ENCODE assay signal across 8 cellular contexts in genomic region chr17:42288078-42288984, GRCh38. TPM values are rescaled to one million over a fixed set of nuclear protein-coding genes. Genes with fewer than 3 reads are reported as not detected.
DNase-seq lines count a peak whose midpoint lies in the region; ATAC-seq and TF ChIP-seq lines count a peak whose summit lies in the region.

STAT5A (plus strand) TSS chr17:42288498; CDS start chr17:42289412, 914 bp downstream.

- TF ChIP-seq CTCF in heart right ventricle (IDR thresholded peaks at IDR 0.05) (peak in 1 of 9 donors; percentile 9), upper lobe of left lung (IDR thresholded peaks at IDR 0.05) (peak in 1 of 6 experiments; percentile 32)

- H3K9me3 ChIP-seq in heart right ventricle (no peaks in the 10 kb centered on the region), upper lobe of left lung (no peaks in the 10 kb centered on the region)

- peak in 3 of 4 donors; percentile 77 to 95 (median 85) for TF ChIP-seq POLR2A in upper lobe of left lung (IDR thresholded peaks at IDR 0.05)

- ATAC-seq in HG03565 (IDR thresholded peaks at IDR 0.05; ENCODE audit: unreplicated experiment): peak; percentile 35
- peak; percentile 85 to 95 (median 92) for ATAC-seq in heart right ventricle
- peak; percentile 92 to 95 for ATAC-seq in upper lobe of left lung (ENCODE audit: low FRiP score in 2 of 2)

- H3K4me3 ChIP-seq in heart right ventricle (peak within 1 kb of the TSS; percentile 50 to 83 (median 66)), upper lobe of left lung (peak within 1 kb of the TSS; percentile 49 to 86 (median 64))

- peak in 1 of 4 donors; percentile 21 for TF ChIP-seq EP300 in upper lobe of left lung (IDR thresholded peaks at IDR 0.05)

- H3K27me3 ChIP-seq in heart right ventricle (no peaks in the 10 kb centered on the region), upper lobe of left lung (no peaks in the 10 kb centered on the region)

- DNase-seq in NCI-H2171 treated with DMSO at 0.1 percent for 48 hours (lab: John Stamatoyannopoulos, UW) (peak; percentile 45), NCI-H2171 (lab: John Stamatoyannopoulos, UW) (no peak), T-helper 1 cell (peak; percentile 64 to 84 (median 76)), amniotic epithelial cell (ENCODE audit: low read depth) (peak; percentile 89), heart right ventricle (peak; percentile 91 to 92), posterior cingulate gyrus (peak in 9 of 10 donors; percentile 59 to 96 (median 72)), upper lobe of left lung (peak; percentile 95 to 97)

- 7 to 8% methylated on average over 95 to 97 of the region's 97 CpGs for WGBS in heart right ventricle, 2 donors
- 14 to 18% methylated on average over 10 to 31 of the region's 97 CpGs for WGBS in upper lobe of left lung, 2 donors

- H3K4me1 ChIP-seq in heart right ventricle (peaks cover 11 to 57% (median 30%) of the 10 kb centered on the region in 9 donors), upper lobe of left lung (peaks cover 34 to 59% (median 39%) of the 10 kb centered on the region in 4 donors)

- intact Hi-C loops in heart right ventricle (cut with DNase I): loop anchor here in 2 of 10 donors (10.0 kb wide), 1 partner anchor 64 kb away; no protein-coding TSS in a partner anchor
- intact Hi-C loops in posterior cingulate gyrus (cut with DNase I): loop anchor here (10.0 kb wide), 1 partner anchor 84 kb away; no protein-coding TSS in a partner anchor

- H3K27ac ChIP-seq in heart right ventricle (peak within 1 kb of the TSS; percentile 78 to 96 (median 90)), upper lobe of left lung (peak within 1 kb of the TSS; percentile 89 to 94 (median 92))

- H3K36me3 ChIP-seq in heart right ventricle: peaks cover 0 to 30% (median 0%) of the 10 kb centered on the region in 9 donors
- peaks cover 0 to 15% (median 3%) of the 10 kb centered on the region in 4 donors for H3K36me3 ChIP-seq in upper lobe of left lung

RNA-seq across cellular contexts. Expression of gene STAT5A, which starts in this region (rescaled TPM):
- total RNA-seq in heart right ventricle (10 to 100 TPM; 13.4 to 28.5 (median 16.1) TPM), upper lobe of left lung (100 to 1,000 TPM in 1 of 6 donors, 10 to 100 TPM in 5; 33.7 to 119 (median 70.3) TPM)
- 10 to 100 TPM in 1 of 2 donors, 1 to 10 TPM in 1; 8.2 to 11.9 TPM for polyA plus RNA-seq in heart right ventricle

Comparison
In these comparisons a context has a peak if more than half of its experiments do, and no peak if none do; other contexts are left out.
1. ATAC-seq: peak in every context shown above with its lines; median percentile 94 in upper lobe of left lung; 92 in heart right ventricle; 35 in HG03565.